1 cellular context compared by ENCODE assay signal in the genomic region with DNA sequence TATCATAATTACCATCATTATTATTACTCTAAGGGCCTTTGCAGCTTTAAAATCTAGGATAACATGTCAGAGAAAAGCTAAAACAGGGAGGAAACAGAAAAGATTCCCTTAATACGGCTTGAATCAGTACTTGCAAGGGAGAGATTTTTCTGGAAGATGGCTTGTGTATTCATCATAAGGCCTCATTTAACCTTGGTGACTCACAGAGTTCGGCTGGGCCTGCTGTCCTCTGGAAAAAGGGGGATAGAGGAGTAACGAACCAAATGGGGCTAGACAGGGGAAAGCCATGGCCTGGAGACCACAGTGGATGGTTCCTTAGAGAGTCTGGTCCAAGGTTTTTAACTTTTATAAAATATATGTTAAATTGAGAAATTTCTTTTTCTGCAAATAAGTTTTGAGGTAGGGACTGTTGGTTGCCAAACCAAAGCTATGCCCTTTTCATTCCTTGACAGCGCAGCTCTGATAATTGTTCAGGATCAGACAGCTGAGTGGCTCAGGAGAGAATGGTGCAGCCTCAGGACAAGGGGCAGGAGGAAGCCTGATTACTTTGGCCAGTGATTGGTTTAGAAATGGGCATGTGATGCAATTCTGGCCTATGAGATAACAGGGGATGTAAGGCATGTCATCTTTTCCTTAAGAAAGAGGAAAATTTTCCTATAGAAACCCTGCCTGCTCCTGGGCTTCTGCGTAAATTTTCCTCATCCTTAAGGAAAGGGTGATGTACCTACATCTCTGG.
TF ChIP-seq lines count a peak whose summit lies in the region.

No MANE protein-coding gene starts in this region.

TF ChIP-seq in IMR-90, 13 proteins besides CTCF, POLR2A, EP300 and RAD21:
- TF ChIP-seq, protein P1, sequence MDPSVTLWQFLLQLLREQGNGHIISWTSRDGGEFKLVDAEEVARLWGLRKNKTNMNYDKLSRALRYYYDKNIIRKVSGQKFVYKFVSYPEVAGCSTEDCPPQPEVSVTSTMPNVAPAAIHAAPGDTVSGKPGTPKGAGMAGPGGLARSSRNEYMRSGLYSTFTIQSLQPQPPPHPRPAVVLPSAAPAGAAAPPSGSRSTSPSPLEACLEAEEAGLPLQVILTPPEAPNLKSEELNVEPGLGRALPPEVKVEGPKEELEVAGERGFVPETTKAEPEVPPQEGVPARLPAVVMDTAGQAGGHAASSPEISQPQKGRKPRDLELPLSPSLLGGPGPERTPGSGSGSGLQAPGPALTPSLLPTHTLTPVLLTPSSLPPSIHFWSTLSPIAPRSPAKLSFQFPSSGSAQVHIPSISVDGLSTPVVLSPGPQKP (IDR thresholded peaks at IDR 0.05; ENCODE audit: borderline replicate concordance, low read depth, low read length), result no peak
- TF ChIP-seq NFE2L2 (IDR thresholded peaks at IDR 0.05; ENCODE audit: low read depth, low read length) (no peak), RCOR1 (IDR thresholded peaks at IDR 0.05; ENCODE audit: insufficient replicate concordance, low read length) (peak; percentile 31), MAZ (IDR thresholded peaks at IDR 0.05; ENCODE audit: borderline replicate concordance, low read depth, low read length) (no peak), CEBPB (IDR thresholded peaks at IDR 0.05; ENCODE audit: low read depth, low read length) (peak; percentile 48; the same call in 1 of the 2 replicates), BHLHE40 (IDR thresholded peaks at IDR 0.05; ENCODE audit: low read depth, low read length) (no peak), RFX5 (IDR thresholded peaks at IDR 0.05; ENCODE audit: low read depth, low read length) (no peak), SMC3 (IDR thresholded peaks at IDR 0.05; ENCODE audit: low read depth, low read length) (no peak), CHD1 (IDR thresholded peaks at IDR 0.05; ENCODE audit: low read depth, low read length) (no peak), FOS (IDR thresholded peaks at IDR 0.05; ENCODE audit: low read depth, low read length) (peak; percentile 52; the same call in 1 of the 2 replicates), MAFK (IDR thresholded peaks at IDR 0.05; ENCODE audit: low read depth, low read length) (no peak), MXI1 (IDR thresholded peaks at IDR 0.05; ENCODE audit: borderline replicate concordance, low read depth, low read length) (no peak)
- TF ChIP-seq, protein P2, sequence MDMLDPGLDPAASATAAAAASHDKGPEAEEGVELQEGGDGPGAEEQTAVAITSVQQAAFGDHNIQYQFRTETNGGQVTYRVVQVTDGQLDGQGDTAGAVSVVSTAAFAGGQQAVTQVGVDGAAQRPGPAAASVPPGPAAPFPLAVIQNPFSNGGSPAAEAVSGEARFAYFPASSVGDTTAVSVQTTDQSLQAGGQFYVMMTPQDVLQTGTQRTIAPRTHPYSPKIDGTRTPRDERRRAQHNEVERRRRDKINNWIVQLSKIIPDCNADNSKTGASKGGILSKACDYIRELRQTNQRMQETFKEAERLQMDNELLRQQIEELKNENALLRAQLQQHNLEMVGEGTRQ (IDR thresholded peaks at IDR 0.05; ENCODE audit: low read depth, low read length), result peak; percentile 95
